22 cellular contexts compared by ENCODE assay signal in the genomic region with DNA sequence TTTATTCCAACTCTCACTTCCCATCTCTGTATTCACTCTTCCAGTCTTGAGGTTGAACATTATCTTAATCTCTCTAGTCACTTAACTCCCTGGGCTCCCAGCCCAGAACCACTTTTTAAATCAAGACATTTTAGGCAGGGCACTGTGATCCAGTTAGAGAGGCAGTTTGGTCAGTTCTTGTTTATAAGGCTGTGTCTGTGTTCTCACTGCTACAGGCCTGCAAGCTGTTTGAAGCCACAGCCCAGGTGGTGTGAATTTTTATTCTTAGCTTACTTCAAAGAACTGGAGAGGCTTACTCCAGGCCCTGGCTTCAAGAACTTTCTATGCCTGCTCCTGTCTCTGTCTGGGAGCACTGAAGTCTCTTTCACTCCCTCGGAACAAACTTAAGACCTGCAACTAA.
"Had no signal": no experiment of that assay in that cellular context is flagged by ENCODE, and none has a peak within 500 bp of the region (broad histone marks: within the 10 kb centered on the region; RNA-seq: fewer than 3 reads in every experiment).

No MANE protein-coding gene starts in this region.

- ATAC-seq: activated CD4-positive, alpha-beta T cell treated with anti-CD3 and anti-CD28 coated beads for 36 hours; activated CD8-positive, alpha-beta memory T cell treated with anti-CD3 and anti-CD28 coated beads, Interleukin-2, amount 10 ng/mL, durations not matched to agents 7 days and 5 days; body of pancreas; foreskin keratinocyte; lower lobe of right lung; right lobe of liver; T-cell had no signal

- H3K36me3 ChIP-seq: adrenal gland, lower lobe of right lung, right lobe of liver had no signal

- DNase-seq: activated CD4-positive, alpha-beta memory T cell treated with anti-CD3 and anti-CD28 coated beads for 36 hours; activated CD4-positive, alpha-beta T cell treated with anti-CD3 and anti-CD28 coated beads for 36 hours; activated CD8-positive, alpha-beta memory T cell treated with anti-CD3 and anti-CD28 coated beads, Interleukin-2, amount 10 ng/mL, durations not matched to agents 7 days and 5 days; activated effector memory CD4-positive, alpha-beta T cell treated with Interleukin-2 at 50 U/mL for 16 hours; activated naive CD4-positive, alpha-beta T cell treated with anti-CD3 and anti-CD28 coated beads, Interleukin-2, amount 50 U/mL, for 16 hours; activated T-cell treated with anti-CD3 and anti-CD28 coated beads, Interleukin-2, amount 50 U/mL, for 1 hour; adrenal gland; body of pancreas; effector CD8-positive, alpha-beta T cell; foreskin keratinocyte; left cardiac atrium; lower lobe of right lung; midbrain; right lobe of liver; stimulated activated CD4-positive, alpha-beta T cell treated with anti-CD3 and anti-CD28 coated beads, Interleukin-4, amount 100 ng/mL, for 4 hours; stimulated activated CD8-positive, alpha-beta memory T cell treated with anti-CD3 and anti-CD28 coated beads, Interleukin-4, amount 100 ng/mL, for 48 hours; stimulated activated naive CD4-positive, alpha-beta T cell treated with Interleukin-2 at 50 U/mL for 16 hours; T-cell; T1000; trophoblast cell had no signal

- H3K27me3 ChIP-seq: adrenal gland, body of pancreas, foreskin keratinocyte, right lobe of liver had no signal

- H3K4me3 Mint-ChIP-seq: activated CD4-positive, alpha-beta memory T cell treated with anti-CD3 and anti-CD28 coated beads for 36 hours; activated CD4-positive, alpha-beta T cell treated with anti-CD3 and anti-CD28 coated beads for 36 hours; activated CD8-positive, alpha-beta memory T cell treated with anti-CD3 and anti-CD28 coated beads, Interleukin-2, amount 10 ng/mL, durations not matched to agents 7 days and 5 days; neural crest cell; T-cell had no signal

- H3K27ac Mint-ChIP-seq: activated CD4-positive, alpha-beta memory T cell treated with anti-CD3 and anti-CD28 coated beads for 36 hours; activated CD4-positive, alpha-beta T cell treated with anti-CD3 and anti-CD28 coated beads for 36 hours; activated CD8-positive, alpha-beta memory T cell treated with anti-CD3 and anti-CD28 coated beads, Interleukin-2, amount 10 ng/mL, durations not matched to agents 7 days and 5 days; T-cell had no signal

- H3K36me3 Mint-ChIP-seq: activated CD4-positive, alpha-beta memory T cell treated with anti-CD3 and anti-CD28 coated beads for 36 hours; activated CD8-positive, alpha-beta memory T cell treated with anti-CD3 and anti-CD28 coated beads, Interleukin-2, amount 10 ng/mL, durations not matched to agents 7 days and 5 days; T-cell had no signal

- H3K4me3 ChIP-seq: adrenal gland, body of pancreas, lower lobe of right lung, right lobe of liver, smooth muscle cell had no signal

- H3K9me3 ChIP-seq: adrenal gland, body of pancreas, lower lobe of right lung, right lobe of liver had no signal

- H3K27me3 Mint-ChIP-seq: activated CD4-positive, alpha-beta memory T cell treated with anti-CD3 and anti-CD28 coated beads for 36 hours; activated CD4-positive, alpha-beta T cell treated with anti-CD3 and anti-CD28 coated beads for 36 hours; activated CD8-positive, alpha-beta memory T cell treated with anti-CD3 and anti-CD28 coated beads, Interleukin-2, amount 10 ng/mL, durations not matched to agents 7 days and 5 days; T-cell had no signal

- H3K4me1 ChIP-seq: adrenal gland, body of pancreas, foreskin keratinocyte, lower lobe of right lung, right lobe of liver had no signal

- H3K27ac ChIP-seq: adrenal gland, body of pancreas, foreskin keratinocyte, lower lobe of right lung, right lobe of liver had no signal

- H3K4me1 Mint-ChIP-seq: activated CD4-positive, alpha-beta T cell treated with anti-CD3 and anti-CD28 coated beads for 36 hours; activated CD8-positive, alpha-beta memory T cell treated with anti-CD3 and anti-CD28 coated beads, Interleukin-2, amount 10 ng/mL, durations not matched to agents 7 days and 5 days; neural crest cell; T-cell had no signal
